Comparison of ENCODE assay signal across 1 cellular context in genomic region chr5:138029944-138030343, GRCh38.
A peak's percentile ranks its signal among the peaks of the same experiment; 100 is the strongest.
TF ChIP-seq lines count a peak whose summit lies in the region.

No MANE protein-coding gene starts in this region.

TF ChIP-seq in HEK293, 187 proteins besides CTCF, POLR2A, EP300 and RAD21 (continued from another document):
- TF ChIP-seq PRDM6 (tag by site-specific recombination; IDR thresholded peaks at IDR 0.05): 0 out of 2 replicates have a peak, but pooled peaks have one; percentile 3
- no peak for TF ChIP-seq ZNF18 (tag by site-specific recombination; IDR thresholded peaks at IDR 0.05)
